In genomic region chr15:39887832-39888231, GRCh38 we compare ENCODE assay signal across 8 cellular contexts.
DNase-seq lines count a peak whose midpoint lies in the region; ATAC-seq and TF ChIP-seq lines count a peak whose summit lies in the region.

No MANE protein-coding gene starts in this region.

- H3K4me3 ChIP-seq in DND-41 (ENCODE audit: low read depth in 1 of 2, low read length in 2 of 2), result no peak overlapping the region
- no peak overlapping the region for H3K4me3 ChIP-seq in cardiac fibroblast (replicated peaks in 1 of 2; ENCODE audit: low read depth in 2 of 2, low read length in 2 of 2)

- no peak overlapping the region for H3K27ac ChIP-seq in DND-41 (ENCODE audit: low read length)

- H2AFZ ChIP-seq in DND-41 (ENCODE audit: low read depth, low read length), result no peak overlapping the region

- no peak overlapping the region for H3K4me2 ChIP-seq in DND-41 (ENCODE audit: insufficient read depth, low read length)

- H3K4me1 ChIP-seq in DND-41 (ENCODE audit: insufficient read depth, low read length), result no peaks in the 10 kb centered on the region

- H3K9ac ChIP-seq in DND-41 (ENCODE audit: low read depth, low read length), result no peak overlapping the region

- no peak for ATAC-seq in DND-41 (ENCODE audit: insufficient read depth, low read depth)
- ATAC-seq in HG03442 (IDR thresholded peaks at IDR 0.05; ENCODE audit: unreplicated experiment), result no peak

- TF ChIP-seq CTCF in DND-41 (IDR thresholded peaks at IDR 0.05; ENCODE audit: borderline replicate concordance, extremely low read depth, low read length, poor library complexity, severe bottlenecking) (peak; percentile 56), cardiac fibroblast (IDR thresholded peaks at IDR 0.05; ENCODE audit: low read depth, low read length) (peak; percentile 39)

- no peaks in the 10 kb centered on the region for H4K20me1 ChIP-seq in DND-41 (ENCODE audit: insufficient read depth, low read length)

- peak; percentile 7 for DNase-seq in DND-41
- DNase-seq in Kasumi-1 (lab: John Stamatoyannopoulos, UW), result peak; percentile 23 to 30
- peak; percentile 72 to 74 for DNase-seq in cardiac fibroblast (ENCODE audit: low read depth in 2 of 2)
- peak; percentile 38 for DNase-seq in medulla oblongata (ENCODE audit: extremely low spot score)
- no peak for DNase-seq in GOT3 (lab: John Stamatoyannopoulos, UW)
- DNase-seq in NCI-H2227 treated with DMSO at 0.1 percent for 48 hours (lab: John Stamatoyannopoulos, UW), result no peak
- DNase-seq in DMS153 treated with DMSO at 0.1 percent for 48 hours (lab: John Stamatoyannopoulos, UW; ENCODE audit: unreplicated experiment), result no peak

- H3K79me2 ChIP-seq in DND-41 (ENCODE audit: insufficient read depth, low read length), result no peaks in the 10 kb centered on the region

- H3K9me3 ChIP-seq in DND-41 (ENCODE audit: insufficient read depth, low read length, severe bottlenecking), result no peaks in the 10 kb centered on the region

- H3K36me3 ChIP-seq in DND-41 (ENCODE audit: insufficient read depth, low read length), result no peaks in the 10 kb centered on the region

- peaks cover 13% of the 10 kb centered on the region for H3K27me3 ChIP-seq in DND-41 (ENCODE audit: insufficient read depth, low read length, poor library complexity)

Comparison
In these comparisons a context has a peak if more than half of its experiments do, and no peak if none do; other contexts are left out.
1. DNase-seq: peak in DND-41 (single experiment), Kasumi-1 (2 of 2), cardiac fibroblast (2 of 2) and medulla oblongata (single experiment); none in GOT3 (single experiment), NCI-H2227 treated with DMSO at 0.1 percent for 48 hours (single experiment) and DMS153 treated with DMSO at 0.1 percent for 48 hours (single experiment).